In the genomic region with DNA sequence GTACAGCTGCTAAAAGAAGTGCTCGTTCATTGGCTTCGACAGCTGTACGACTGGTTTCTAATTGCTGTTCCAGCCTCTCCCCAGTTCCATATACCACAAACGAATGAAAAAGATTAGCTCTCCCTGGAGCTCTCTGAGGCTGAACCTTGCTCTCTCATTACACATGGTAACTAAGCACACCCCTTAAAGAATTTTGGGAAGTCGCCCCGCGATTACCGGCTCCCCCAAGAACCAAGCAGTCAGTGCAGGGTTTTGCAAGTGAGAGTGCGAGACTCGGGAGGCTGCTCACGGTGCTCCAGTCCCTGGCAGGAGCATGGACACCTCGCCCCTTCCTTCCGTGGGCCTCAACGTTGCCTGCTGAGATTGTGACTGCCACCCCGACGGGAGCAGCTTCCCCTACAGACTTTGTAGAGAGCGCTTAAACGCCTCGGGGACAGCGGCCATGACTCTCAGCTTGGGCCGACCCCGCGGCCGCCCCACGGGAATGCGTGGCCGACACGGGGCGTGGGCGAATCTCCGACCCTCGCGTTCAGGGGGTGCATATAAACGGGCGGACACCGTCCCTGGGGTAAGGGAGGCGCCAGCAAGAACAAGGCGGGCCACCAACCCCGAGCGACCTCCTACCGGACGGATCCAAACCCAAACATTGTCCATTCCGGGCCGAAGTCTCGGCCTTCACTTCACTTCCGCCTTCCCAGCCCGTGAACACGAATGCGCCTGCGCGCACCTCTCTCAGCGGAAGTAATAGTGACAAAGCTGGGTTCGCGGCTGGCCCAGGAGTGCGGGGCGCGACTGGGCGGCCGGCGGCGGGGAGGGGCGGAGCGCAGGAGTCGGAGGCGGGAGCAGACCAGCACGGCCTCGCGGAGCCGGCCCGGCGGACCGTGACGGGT, we compare ENCODE assay signal across 1 cellular context.
TF ChIP-seq lines count a peak whose summit lies in the region.

A gene with protein sequence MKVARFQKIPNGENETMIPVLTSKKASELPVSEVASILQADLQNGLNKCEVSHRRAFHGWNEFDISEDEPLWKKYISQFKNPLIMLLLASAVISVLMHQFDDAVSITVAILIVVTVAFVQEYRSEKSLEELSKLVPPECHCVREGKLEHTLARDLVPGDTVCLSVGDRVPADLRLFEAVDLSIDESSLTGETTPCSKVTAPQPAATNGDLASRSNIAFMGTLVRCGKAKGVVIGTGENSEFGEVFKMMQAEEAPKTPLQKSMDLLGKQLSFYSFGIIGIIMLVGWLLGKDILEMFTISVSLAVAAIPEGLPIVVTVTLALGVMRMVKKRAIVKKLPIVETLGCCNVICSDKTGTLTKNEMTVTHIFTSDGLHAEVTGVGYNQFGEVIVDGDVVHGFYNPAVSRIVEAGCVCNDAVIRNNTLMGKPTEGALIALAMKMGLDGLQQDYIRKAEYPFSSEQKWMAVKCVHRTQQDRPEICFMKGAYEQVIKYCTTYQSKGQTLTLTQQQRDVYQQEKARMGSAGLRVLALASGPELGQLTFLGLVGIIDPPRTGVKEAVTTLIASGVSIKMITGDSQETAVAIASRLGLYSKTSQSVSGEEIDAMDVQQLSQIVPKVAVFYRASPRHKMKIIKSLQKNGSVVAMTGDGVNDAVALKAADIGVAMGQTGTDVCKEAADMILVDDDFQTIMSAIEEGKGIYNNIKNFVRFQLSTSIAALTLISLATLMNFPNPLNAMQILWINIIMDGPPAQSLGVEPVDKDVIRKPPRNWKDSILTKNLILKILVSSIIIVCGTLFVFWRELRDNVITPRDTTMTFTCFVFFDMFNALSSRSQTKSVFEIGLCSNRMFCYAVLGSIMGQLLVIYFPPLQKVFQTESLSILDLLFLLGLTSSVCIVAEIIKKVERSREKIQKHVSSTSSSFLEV (plus strand): TSS at position 845 of the 890 bp plus-strand sequence. CDS start 686 bp downstream, outside the sequence.

TF ChIP-seq in WTC11, 78 proteins besides CTCF, POLR2A, EP300 and RAD21 (continued from another document and continues in another):
- TF ChIP-seq, protein P1, sequence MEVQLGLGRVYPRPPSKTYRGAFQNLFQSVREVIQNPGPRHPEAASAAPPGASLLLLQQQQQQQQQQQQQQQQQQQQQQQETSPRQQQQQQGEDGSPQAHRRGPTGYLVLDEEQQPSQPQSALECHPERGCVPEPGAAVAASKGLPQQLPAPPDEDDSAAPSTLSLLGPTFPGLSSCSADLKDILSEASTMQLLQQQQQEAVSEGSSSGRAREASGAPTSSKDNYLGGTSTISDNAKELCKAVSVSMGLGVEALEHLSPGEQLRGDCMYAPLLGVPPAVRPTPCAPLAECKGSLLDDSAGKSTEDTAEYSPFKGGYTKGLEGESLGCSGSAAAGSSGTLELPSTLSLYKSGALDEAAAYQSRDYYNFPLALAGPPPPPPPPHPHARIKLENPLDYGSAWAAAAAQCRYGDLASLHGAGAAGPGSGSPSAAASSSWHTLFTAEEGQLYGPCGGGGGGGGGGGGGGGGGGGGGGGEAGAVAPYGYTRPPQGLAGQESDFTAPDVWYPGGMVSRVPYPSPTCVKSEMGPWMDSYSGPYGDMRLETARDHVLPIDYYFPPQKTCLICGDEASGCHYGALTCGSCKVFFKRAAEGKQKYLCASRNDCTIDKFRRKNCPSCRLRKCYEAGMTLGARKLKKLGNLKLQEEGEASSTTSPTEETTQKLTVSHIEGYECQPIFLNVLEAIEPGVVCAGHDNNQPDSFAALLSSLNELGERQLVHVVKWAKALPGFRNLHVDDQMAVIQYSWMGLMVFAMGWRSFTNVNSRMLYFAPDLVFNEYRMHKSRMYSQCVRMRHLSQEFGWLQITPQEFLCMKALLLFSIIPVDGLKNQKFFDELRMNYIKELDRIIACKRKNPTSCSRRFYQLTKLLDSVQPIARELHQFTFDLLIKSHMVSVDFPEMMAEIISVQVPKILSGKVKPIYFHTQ (CRISPR knock-in tag; IDR thresholded peaks at IDR 0.05) = no peak
- 0 out of 2 replicates have a peak, but pooled peaks have one; percentile 44 for TF ChIP-seq JUN (CRISPR knock-in tag; IDR thresholded peaks at IDR 0.05)
- TF ChIP-seq, protein P2, sequence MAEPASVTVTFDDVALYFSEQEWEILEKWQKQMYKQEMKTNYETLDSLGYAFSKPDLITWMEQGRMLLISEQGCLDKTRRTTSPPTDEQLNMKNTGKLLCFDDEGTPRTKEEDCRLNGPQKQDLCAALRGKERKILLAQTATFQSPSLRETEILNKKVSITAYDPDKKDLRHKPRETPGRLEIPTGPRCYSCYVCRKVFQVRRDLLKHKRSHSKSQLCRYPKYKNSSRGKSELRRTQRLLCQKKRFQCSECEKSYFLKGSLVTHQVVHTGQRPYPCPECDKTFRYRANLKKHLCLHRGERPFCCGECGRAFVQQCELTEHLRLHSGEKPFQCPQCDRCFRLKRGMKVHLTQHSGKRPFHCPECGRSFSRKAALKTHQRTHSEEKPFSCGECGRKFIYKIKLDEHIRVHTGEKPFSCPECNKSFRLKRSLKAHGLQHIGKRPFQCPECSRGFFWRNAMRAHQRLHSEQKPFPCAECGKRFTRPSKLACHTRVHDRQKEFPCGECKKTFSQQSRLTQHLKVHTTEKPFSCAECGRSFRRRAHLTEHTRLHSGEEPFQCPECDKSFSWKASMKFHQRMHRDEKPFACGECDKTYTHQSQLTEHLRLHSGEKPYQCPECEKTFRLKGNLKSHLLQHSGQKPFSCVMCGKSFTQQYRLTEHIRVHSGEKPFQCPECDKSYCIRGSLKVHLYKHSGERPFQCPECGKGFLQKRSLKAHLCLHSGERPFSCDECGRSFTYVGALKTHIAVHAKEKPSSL (CRISPR knock-in tag; conservative IDR thresholded peaks at IDR 0.05) = no peak
- TF ChIP-seq ZBTB21 (CRISPR knock-in tag; IDR thresholded peaks at IDR 0.05; ENCODE audit: borderline replicate concordance) = no peak
- TF ChIP-seq PRRX2 (CRISPR knock-in tag; IDR thresholded peaks at IDR 0.05) = no peak
- 0 out of 2 replicates have a peak, but pooled peaks have one; percentile 32 for TF ChIP-seq TEAD4 (CRISPR knock-in tag; IDR thresholded peaks at IDR 0.05)
- TF ChIP-seq NFE2L1 (CRISPR knock-in tag; IDR thresholded peaks at IDR 0.05) = 0 out of 2 replicates have a peak, but pooled peaks have one; percentile 33
- peak; percentile 23; the same call in 1 of the 2 replicates for TF ChIP-seq KAT7 (CRISPR knock-in tag; IDR thresholded peaks at IDR 0.05; ENCODE audit: borderline replicate concordance)
- TF ChIP-seq EMX1 (CRISPR knock-in tag; IDR thresholded peaks at IDR 0.05) = no peak
- peak; percentile 55; the same call in 1 of the 2 replicates for TF ChIP-seq FOXP1 (CRISPR knock-in tag; IDR thresholded peaks at IDR 0.05; ENCODE audit: borderline replicate concordance)
- TF ChIP-seq NR2C2 (CRISPR knock-in tag; IDR thresholded peaks at IDR 0.05) = 0 out of 2 replicates have a peak, but pooled peaks have one; percentile 20
- TF ChIP-seq, protein P3, sequence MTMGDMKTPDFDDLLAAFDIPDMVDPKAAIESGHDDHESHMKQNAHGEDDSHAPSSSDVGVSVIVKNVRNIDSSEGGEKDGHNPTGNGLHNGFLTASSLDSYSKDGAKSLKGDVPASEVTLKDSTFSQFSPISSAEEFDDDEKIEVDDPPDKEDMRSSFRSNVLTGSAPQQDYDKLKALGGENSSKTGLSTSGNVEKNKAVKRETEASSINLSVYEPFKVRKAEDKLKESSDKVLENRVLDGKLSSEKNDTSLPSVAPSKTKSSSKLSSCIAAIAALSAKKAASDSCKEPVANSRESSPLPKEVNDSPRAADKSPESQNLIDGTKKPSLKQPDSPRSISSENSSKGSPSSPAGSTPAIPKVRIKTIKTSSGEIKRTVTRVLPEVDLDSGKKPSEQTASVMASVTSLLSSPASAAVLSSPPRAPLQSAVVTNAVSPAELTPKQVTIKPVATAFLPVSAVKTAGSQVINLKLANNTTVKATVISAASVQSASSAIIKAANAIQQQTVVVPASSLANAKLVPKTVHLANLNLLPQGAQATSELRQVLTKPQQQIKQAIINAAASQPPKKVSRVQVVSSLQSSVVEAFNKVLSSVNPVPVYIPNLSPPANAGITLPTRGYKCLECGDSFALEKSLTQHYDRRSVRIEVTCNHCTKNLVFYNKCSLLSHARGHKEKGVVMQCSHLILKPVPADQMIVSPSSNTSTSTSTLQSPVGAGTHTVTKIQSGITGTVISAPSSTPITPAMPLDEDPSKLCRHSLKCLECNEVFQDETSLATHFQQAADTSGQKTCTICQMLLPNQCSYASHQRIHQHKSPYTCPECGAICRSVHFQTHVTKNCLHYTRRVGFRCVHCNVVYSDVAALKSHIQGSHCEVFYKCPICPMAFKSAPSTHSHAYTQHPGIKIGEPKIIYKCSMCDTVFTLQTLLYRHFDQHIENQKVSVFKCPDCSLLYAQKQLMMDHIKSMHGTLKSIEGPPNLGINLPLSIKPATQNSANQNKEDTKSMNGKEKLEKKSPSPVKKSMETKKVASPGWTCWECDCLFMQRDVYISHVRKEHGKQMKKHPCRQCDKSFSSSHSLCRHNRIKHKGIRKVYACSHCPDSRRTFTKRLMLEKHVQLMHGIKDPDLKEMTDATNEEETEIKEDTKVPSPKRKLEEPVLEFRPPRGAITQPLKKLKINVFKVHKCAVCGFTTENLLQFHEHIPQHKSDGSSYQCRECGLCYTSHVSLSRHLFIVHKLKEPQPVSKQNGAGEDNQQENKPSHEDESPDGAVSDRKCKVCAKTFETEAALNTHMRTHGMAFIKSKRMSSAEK (CRISPR knock-in tag; IDR thresholded peaks at IDR 0.05; ENCODE audit: borderline replicate concordance) = no peak
- TF ChIP-seq, protein P4, sequence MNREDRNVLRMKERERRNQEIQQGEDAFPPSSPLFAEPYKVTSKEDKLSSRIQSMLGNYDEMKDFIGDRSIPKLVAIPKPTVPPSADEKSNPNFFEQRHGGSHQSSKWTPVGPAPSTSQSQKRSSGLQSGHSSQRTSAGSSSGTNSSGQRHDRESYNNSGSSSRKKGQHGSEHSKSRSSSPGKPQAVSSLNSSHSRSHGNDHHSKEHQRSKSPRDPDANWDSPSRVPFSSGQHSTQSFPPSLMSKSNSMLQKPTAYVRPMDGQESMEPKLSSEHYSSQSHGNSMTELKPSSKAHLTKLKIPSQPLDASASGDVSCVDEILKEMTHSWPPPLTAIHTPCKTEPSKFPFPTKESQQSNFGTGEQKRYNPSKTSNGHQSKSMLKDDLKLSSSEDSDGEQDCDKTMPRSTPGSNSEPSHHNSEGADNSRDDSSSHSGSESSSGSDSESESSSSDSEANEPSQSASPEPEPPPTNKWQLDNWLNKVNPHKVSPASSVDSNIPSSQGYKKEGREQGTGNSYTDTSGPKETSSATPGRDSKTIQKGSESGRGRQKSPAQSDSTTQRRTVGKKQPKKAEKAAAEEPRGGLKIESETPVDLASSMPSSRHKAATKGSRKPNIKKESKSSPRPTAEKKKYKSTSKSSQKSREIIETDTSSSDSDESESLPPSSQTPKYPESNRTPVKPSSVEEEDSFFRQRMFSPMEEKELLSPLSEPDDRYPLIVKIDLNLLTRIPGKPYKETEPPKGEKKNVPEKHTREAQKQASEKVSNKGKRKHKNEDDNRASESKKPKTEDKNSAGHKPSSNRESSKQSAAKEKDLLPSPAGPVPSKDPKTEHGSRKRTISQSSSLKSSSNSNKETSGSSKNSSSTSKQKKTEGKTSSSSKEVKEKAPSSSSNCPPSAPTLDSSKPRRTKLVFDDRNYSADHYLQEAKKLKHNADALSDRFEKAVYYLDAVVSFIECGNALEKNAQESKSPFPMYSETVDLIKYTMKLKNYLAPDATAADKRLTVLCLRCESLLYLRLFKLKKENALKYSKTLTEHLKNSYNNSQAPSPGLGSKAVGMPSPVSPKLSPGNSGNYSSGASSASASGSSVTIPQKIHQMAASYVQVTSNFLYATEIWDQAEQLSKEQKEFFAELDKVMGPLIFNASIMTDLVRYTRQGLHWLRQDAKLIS (CRISPR knock-in tag; IDR thresholded peaks at IDR 0.05; ENCODE audit: borderline replicate concordance) = 0 out of 2 replicates have a peak, but pooled peaks have one; percentile 24
- TF ChIP-seq MYBL2 (CRISPR knock-in tag; IDR thresholded peaks at IDR 0.05) = peak; percentile 62
- 0 out of 2 replicates have a peak, but pooled peaks have one; percentile 32 for TF ChIP-seq ZNF138 (CRISPR knock-in tag; conservative IDR thresholded peaks at IDR 0.05)
- no peak for TF ChIP-seq ZNF423 (CRISPR knock-in tag; IDR thresholded peaks at IDR 0.05)
- TF ChIP-seq FOXK1 (CRISPR knock-in tag; IDR thresholded peaks at IDR 0.05) = peak; percentile 38; the same call in 1 of the 2 replicates
- TF ChIP-seq, protein P5, sequence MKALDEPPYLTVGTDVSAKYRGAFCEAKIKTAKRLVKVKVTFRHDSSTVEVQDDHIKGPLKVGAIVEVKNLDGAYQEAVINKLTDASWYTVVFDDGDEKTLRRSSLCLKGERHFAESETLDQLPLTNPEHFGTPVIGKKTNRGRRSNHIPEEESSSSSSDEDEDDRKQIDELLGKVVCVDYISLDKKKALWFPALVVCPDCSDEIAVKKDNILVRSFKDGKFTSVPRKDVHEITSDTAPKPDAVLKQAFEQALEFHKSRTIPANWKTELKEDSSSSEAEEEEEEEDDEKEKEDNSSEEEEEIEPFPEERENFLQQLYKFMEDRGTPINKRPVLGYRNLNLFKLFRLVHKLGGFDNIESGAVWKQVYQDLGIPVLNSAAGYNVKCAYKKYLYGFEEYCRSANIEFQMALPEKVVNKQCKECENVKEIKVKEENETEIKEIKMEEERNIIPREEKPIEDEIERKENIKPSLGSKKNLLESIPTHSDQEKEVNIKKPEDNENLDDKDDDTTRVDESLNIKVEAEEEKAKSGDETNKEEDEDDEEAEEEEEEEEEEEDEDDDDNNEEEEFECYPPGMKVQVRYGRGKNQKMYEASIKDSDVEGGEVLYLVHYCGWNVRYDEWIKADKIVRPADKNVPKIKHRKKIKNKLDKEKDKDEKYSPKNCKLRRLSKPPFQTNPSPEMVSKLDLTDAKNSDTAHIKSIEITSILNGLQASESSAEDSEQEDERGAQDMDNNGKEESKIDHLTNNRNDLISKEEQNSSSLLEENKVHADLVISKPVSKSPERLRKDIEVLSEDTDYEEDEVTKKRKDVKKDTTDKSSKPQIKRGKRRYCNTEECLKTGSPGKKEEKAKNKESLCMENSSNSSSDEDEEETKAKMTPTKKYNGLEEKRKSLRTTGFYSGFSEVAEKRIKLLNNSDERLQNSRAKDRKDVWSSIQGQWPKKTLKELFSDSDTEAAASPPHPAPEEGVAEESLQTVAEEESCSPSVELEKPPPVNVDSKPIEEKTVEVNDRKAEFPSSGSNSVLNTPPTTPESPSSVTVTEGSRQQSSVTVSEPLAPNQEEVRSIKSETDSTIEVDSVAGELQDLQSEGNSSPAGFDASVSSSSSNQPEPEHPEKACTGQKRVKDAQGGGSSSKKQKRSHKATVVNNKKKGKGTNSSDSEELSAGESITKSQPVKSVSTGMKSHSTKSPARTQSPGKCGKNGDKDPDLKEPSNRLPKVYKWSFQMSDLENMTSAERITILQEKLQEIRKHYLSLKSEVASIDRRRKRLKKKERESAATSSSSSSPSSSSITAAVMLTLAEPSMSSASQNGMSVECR (CRISPR knock-in tag; IDR thresholded peaks at IDR 0.05; ENCODE audit: borderline replicate concordance) = no peak; the same call in 1 of the 2 replicates
- TF ChIP-seq ESRRA (CRISPR knock-in tag; IDR thresholded peaks at IDR 0.05; ENCODE audit: borderline replicate concordance) = no peak
- TF ChIP-seq ZNF232 (CRISPR knock-in tag; IDR thresholded peaks at IDR 0.05) = peak; percentile 68; the same call in 1 of the 2 replicates
- TF ChIP-seq GABPB1 (CRISPR knock-in tag; IDR thresholded peaks at IDR 0.05) = peak; percentile 21; the same call in 1 of the 2 replicates
- peak; percentile 54; the same call in 1 of the 2 replicates for TF ChIP-seq SP1 (CRISPR knock-in tag; conservative IDR thresholded peaks at IDR 0.05)
- TF ChIP-seq, protein P6, sequence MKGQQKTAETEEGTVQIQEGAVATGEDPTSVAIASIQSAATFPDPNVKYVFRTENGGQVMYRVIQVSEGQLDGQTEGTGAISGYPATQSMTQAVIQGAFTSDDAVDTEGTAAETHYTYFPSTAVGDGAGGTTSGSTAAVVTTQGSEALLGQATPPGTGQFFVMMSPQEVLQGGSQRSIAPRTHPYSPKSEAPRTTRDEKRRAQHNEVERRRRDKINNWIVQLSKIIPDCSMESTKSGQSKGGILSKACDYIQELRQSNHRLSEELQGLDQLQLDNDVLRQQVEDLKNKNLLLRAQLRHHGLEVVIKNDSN (CRISPR knock-in tag; IDR thresholded peaks at IDR 0.05) = no peak
- no peak for TF ChIP-seq GTF2I (CRISPR knock-in tag; conservative IDR thresholded peaks at IDR 0.05)
- TF ChIP-seq NFYB (CRISPR knock-in tag; conservative IDR thresholded peaks at IDR 0.05; ENCODE audit: low read depth) = 0 out of 2 replicates have a peak, but pooled peaks have one; percentile 11
- TF ChIP-seq ATF1 (CRISPR knock-in tag; IDR thresholded peaks at IDR 0.05) = peak; percentile 60; the same call in 1 of the 2 replicates
- TF ChIP-seq ETV6 (CRISPR knock-in tag; IDR thresholded peaks at IDR 0.05) = peak; percentile 13; the same call in 1 of the 2 replicates
